In the genomic region with DNA sequence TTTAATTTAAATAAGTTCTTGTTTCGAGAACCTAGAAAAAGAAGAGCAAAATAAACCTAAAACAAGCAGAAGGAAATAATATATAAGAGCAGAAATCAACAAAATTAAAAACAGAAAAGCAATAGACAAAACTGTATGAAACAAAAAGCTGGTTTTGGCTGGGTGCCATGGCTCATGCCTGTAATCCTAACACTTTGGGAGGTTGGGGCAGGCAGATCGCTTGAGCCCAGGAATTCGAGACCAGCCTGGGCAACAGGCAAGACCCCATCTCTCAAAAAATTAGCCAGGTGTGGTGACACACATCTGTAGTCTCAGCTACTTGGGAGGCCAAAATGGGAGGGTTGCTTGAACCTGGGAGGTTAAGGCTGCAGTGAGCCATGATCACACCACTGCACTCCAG, we compare ENCODE assay signal across 20 cellular contexts. TPM values are rescaled to one million over a fixed set of nuclear protein-coding genes. Genes with fewer than 3 reads are reported as not detected.
DNase-seq lines count a peak whose midpoint lies in the region; ATAC-seq and TF ChIP-seq lines count a peak whose summit lies in the region.
"Had no signal": no experiment of that assay in that cellular context is flagged by ENCODE, and none has a peak within 500 bp of the region (broad histone marks: within the 10 kb centered on the region; RNA-seq: fewer than 3 reads in every experiment).

No MANE protein-coding gene starts in this region.

- H3K4me1 Mint-ChIP-seq in WTC11 = peaks cover 29% of the 10 kb centered on the region

- no peak overlapping the region for H2BK5ac ChIP-seq in trophoblast cell (ENCODE audit: low read depth, low read length, poor library complexity)

- H3K9me3 Mint-ChIP-seq in WTC11 = peaks cover 13% of the 10 kb centered on the region; the same call in 1 of the 2 replicates
- H3K9me3 Mint-ChIP-seq: CD4-positive, alpha-beta T cell had no signal

- H3K27ac ChIP-seq in trophoblast cell (ENCODE audit: low read depth, low read length) = no peak overlapping the region
- H3K27ac ChIP-seq: 22Rv1; BLaER1 treated with 17β-estradiol and CSF1 and Interleukin-3, amounts not matched to agents 10 nM and 100 nM had no signal

- H4K12ac ChIP-seq in trophoblast cell (ENCODE audit: low read depth, low read length) = no peak overlapping the region

- H3K18ac ChIP-seq in trophoblast cell (ENCODE audit: low read length) = no peak overlapping the region

- no peak overlapping the region for H2AK5ac ChIP-seq in trophoblast cell (ENCODE audit: low read length)

- H3K4ac ChIP-seq in trophoblast cell (ENCODE audit: low read depth, low read length) = peak overlapping the region; percentile 62

- H3K4me3 Mint-ChIP-seq in WTC11 = no peak overlapping the region
- H3K4me3 Mint-ChIP-seq: B cell; CD14-positive monocyte; CD4-positive, alpha-beta T cell; CD8-positive, alpha-beta memory T cell had no signal

- no peaks in the 10 kb centered on the region for H3K27me3 ChIP-seq in BE2C
- H3K27me3 ChIP-seq in trophoblast cell (ENCODE audit: insufficient read depth, low read length) = no peaks in the 10 kb centered on the region
- H3K27me3 ChIP-seq: BLaER1 treated with 17β-estradiol and CSF1 and Interleukin-3, amounts not matched to agents 10 nM and 100 nM had no signal

- H3K27me3 Mint-ChIP-seq in WTC11 (ENCODE audit: low read depth) = no peaks in the 10 kb centered on the region
- H3K27me3 Mint-ChIP-seq: B cell; CD4-positive, alpha-beta T cell; CD8-positive, alpha-beta memory T cell had no signal

- H3K9me3 ChIP-seq in BE2C (no peaks in the 10 kb centered on the region; the same call in 1 of the 2 replicates), trophoblast cell (ENCODE audit: insufficient read depth, low read depth, low read length) (no peaks in the 10 kb centered on the region)

- no peaks in the 10 kb centered on the region for H3K79me1 ChIP-seq in trophoblast cell (ENCODE audit: low read length)

- H3K4me2 ChIP-seq in trophoblast cell (ENCODE audit: low read length) = no peak overlapping the region
- H3K4me2 ChIP-seq: BLaER1 treated with 17β-estradiol and CSF1 and Interleukin-3, amounts not matched to agents 10 nM and 100 nM had no signal

- H3K9ac ChIP-seq in trophoblast cell (ENCODE audit: low read length) = no peak overlapping the region
- H3K9ac ChIP-seq: BLaER1 treated with 17β-estradiol and CSF1 and Interleukin-3, amounts not matched to agents 10 nM and 100 nM had no signal

- H3K14ac ChIP-seq in trophoblast cell (ENCODE audit: low read length) = no peak overlapping the region

- POLR2A ChIA-PET in WTC11 (lab: Charles Lee) = no interaction called here

- no peak overlapping the region for H4K91ac ChIP-seq in trophoblast cell (ENCODE audit: low read depth, low read length)

- DNase-seq in DMS 273 (lab: John Stamatoyannopoulos, UW; ENCODE audit: unreplicated experiment) (peak; percentile 6), DMS 273 treated with DMSO at 0.1 percent for 48 hours (lab: John Stamatoyannopoulos, UW) (no peak), BE2C (peak; percentile 23), WTC11 (ENCODE audit: low spot score) (no peak), trophoblast cell (no peak), NCI-H446 (lab: John Stamatoyannopoulos, UW) (no peak), kidney glomerular epithelial cell (lab: John Stamatoyannopoulos, UW) (no peak)
- no peak for DNase-seq in activated T-cell treated with anti-CD3 and anti-CD28 coated beads, Interleukin-2, amount 50 U/mL, for 1 hour
- DNase-seq: CD4-positive, alpha-beta T cell; CD8-positive, alpha-beta memory T cell; DMS153; DND-41; H7; HCEC 1CT had no signal

- no peak overlapping the region for H3K27ac Mint-ChIP-seq in WTC11
- H3K27ac Mint-ChIP-seq: B cell; CD14-positive monocyte; CD4-positive, alpha-beta T cell had no signal

- H3K4me1 ChIP-seq in BE2C (no peaks in the 10 kb centered on the region), trophoblast cell (ENCODE audit: control insufficient read depth in 1 of 2, insufficient read depth in 2 of 2, low read length in 2 of 2) (no peaks in the 10 kb centered on the region)

- peaks cover 2% of the 10 kb centered on the region for H3K79me2 ChIP-seq in trophoblast cell (ENCODE audit: control insufficient read depth, insufficient read depth, low read length, poor library complexity)

- H2BK120ac ChIP-seq in trophoblast cell (ENCODE audit: insufficient read depth, low read length, poor library complexity) = no peak overlapping the region

- H3K36me3 Mint-ChIP-seq in WTC11 = peaks cover 16% of the 10 kb centered on the region

- H3K23ac ChIP-seq in trophoblast cell (ENCODE audit: low read length) = no peak overlapping the region

- no peak for TF ChIP-seq CTCF in BE2C (IDR thresholded peaks at IDR 0.05; ENCODE audit: low read depth, low read length)
- TF ChIP-seq CTCF in WTC11 (IDR thresholded peaks at IDR 0.05) = no peak

- CTCF ChIA-PET in WTC11 (lab: Charles Lee) = no interaction called here

- H2BK12ac ChIP-seq in trophoblast cell (ENCODE audit: low read length) = no peak overlapping the region

- no peak for ATAC-seq in WTC11

- no peak overlapping the region for H2AFZ ChIP-seq in trophoblast cell (ENCODE audit: insufficient read depth, low read length, poor library complexity)

- peaks cover 30% of the 10 kb centered on the region for H3K36me3 ChIP-seq in BE2C
- H3K36me3 ChIP-seq in trophoblast cell (ENCODE audit: control insufficient read depth in 1 of 2, insufficient read depth in 2 of 2, low read length in 2 of 2) = peaks cover 4 to 8% of the 10 kb centered on the region in 2 experiments

- H4K8ac ChIP-seq in trophoblast cell (ENCODE audit: low read depth, low read length) = no peak overlapping the region

- no CpG with 5 or more reads among the region's 3 CpGs for WGBS in trophoblast cell (ENCODE audit: extremely low coverage, insufficient coverage, insufficient read length)

- no peak overlapping the region for H3K4me3 ChIP-seq in BE2C (ENCODE audit: low read depth, low read length)
- no peak overlapping the region for H3K4me3 ChIP-seq in trophoblast cell (ENCODE audit: low read depth, low read length)
- H3K4me3 ChIP-seq: BLaER1 treated with 17β-estradiol and CSF1 and Interleukin-3, amounts not matched to agents 10 nM and 100 nM had no signal

TF ChIP-seq in WTC11, 78 proteins besides CTCF, POLR2A, EP300 and RAD21:
- TF ChIP-seq, protein P1, sequence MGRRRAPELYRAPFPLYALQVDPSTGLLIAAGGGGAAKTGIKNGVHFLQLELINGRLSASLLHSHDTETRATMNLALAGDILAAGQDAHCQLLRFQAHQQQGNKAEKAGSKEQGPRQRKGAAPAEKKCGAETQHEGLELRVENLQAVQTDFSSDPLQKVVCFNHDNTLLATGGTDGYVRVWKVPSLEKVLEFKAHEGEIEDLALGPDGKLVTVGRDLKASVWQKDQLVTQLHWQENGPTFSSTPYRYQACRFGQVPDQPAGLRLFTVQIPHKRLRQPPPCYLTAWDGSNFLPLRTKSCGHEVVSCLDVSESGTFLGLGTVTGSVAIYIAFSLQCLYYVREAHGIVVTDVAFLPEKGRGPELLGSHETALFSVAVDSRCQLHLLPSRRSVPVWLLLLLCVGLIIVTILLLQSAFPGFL (CRISPR knock-in tag; IDR thresholded peaks at IDR 0.05; ENCODE audit: borderline replicate concordance) = no peak
- TF ChIP-seq ZNF121 (CRISPR knock-in tag; IDR thresholded peaks at IDR 0.05) = peak; percentile 89

RNA-seq across cellular contexts. Expression of a gene that starts 59.2 kb away (rescaled TPM):
- polyA plus RNA-seq in BE2C (2012; ENCODE audit: insufficient read depth, insufficient read length, low read depth) = not detected
- total RNA-seq in WTC11 (2021) = not detected in 3 replicates
- polyA plus RNA-seq in trophoblast cell (2013) = 0.03 TPM in 2 replicates
- total RNA-seq: B cell; CD4-positive, alpha-beta T cell; CD8-positive, alpha-beta memory T cell; H1; H7 had no signal
- polyA plus RNA-seq: AG04450; CD14-positive monocyte; CD8-positive, alpha-beta memory T cell; H1 had no signal

Comparison
In these comparisons a context has a peak if more than half of its experiments do, and no peak if none do; other contexts are left out.
1. DNase-seq: peak in DMS 273 (single experiment) and BE2C (single experiment); none in DMS 273 treated with DMSO at 0.1 percent for 48 hours (single experiment), WTC11 (single experiment), trophoblast cell (0 of 2), NCI-H446 (0 of 2), activated T-cell treated with anti-CD3 and anti-CD28 coated beads, Interleukin-2, amount 50 U/mL, for 1 hour (single experiment) and kidney glomerular epithelial cell (single experiment).